Comparison of ENCODE assay signal across 1 cellular context in the genomic region with DNA sequence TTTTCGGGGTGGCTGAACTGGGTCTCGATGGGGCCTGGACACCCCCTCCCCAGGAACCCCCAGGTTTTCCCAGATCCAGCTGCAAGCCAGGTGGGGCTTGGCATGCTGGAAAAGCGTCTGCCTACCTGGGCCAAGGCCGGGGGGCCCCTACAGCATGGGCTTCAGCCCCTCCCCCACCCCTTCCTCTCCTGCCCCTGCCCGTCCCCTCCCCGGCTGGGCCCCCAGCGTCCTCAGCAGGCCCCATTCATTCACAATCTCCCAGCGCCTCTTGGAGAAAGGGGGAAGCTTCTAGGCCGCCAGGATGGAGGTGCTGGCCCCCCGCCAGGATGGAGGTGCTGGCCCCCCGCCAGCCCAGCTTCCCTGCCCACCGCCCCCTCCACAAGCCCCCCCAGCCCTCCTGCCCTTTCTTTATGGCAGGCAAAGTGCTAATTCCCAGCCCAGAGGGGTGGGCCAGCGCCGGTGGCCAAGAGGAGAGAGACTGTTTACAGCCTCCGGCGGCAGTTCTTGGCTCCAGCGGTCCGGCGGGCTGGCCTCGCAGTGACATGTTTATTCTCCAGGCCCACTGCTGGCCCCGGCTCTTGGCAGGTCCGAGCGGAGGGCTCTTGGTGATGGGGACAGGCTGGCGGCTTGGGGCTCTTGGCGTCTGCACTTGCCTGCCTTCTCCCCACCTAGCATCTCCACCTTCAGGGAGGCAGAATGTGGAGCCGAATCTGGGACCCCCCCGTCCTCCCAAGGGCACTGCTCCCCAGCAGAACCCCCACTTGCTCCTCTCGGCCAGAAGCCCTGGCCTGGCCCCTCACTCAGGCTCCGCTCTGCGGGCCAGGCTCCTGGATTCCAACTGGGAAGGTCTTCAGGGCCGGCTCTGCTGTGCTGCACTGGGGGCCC.
TF ChIP-seq lines count a peak whose summit lies in the region.

No MANE protein-coding gene starts in this region.

TF ChIP-seq in GM23338, 12 proteins besides CTCF, POLR2A, EP300 and RAD21 (continued from another document):
- TF ChIP-seq, protein P1, sequence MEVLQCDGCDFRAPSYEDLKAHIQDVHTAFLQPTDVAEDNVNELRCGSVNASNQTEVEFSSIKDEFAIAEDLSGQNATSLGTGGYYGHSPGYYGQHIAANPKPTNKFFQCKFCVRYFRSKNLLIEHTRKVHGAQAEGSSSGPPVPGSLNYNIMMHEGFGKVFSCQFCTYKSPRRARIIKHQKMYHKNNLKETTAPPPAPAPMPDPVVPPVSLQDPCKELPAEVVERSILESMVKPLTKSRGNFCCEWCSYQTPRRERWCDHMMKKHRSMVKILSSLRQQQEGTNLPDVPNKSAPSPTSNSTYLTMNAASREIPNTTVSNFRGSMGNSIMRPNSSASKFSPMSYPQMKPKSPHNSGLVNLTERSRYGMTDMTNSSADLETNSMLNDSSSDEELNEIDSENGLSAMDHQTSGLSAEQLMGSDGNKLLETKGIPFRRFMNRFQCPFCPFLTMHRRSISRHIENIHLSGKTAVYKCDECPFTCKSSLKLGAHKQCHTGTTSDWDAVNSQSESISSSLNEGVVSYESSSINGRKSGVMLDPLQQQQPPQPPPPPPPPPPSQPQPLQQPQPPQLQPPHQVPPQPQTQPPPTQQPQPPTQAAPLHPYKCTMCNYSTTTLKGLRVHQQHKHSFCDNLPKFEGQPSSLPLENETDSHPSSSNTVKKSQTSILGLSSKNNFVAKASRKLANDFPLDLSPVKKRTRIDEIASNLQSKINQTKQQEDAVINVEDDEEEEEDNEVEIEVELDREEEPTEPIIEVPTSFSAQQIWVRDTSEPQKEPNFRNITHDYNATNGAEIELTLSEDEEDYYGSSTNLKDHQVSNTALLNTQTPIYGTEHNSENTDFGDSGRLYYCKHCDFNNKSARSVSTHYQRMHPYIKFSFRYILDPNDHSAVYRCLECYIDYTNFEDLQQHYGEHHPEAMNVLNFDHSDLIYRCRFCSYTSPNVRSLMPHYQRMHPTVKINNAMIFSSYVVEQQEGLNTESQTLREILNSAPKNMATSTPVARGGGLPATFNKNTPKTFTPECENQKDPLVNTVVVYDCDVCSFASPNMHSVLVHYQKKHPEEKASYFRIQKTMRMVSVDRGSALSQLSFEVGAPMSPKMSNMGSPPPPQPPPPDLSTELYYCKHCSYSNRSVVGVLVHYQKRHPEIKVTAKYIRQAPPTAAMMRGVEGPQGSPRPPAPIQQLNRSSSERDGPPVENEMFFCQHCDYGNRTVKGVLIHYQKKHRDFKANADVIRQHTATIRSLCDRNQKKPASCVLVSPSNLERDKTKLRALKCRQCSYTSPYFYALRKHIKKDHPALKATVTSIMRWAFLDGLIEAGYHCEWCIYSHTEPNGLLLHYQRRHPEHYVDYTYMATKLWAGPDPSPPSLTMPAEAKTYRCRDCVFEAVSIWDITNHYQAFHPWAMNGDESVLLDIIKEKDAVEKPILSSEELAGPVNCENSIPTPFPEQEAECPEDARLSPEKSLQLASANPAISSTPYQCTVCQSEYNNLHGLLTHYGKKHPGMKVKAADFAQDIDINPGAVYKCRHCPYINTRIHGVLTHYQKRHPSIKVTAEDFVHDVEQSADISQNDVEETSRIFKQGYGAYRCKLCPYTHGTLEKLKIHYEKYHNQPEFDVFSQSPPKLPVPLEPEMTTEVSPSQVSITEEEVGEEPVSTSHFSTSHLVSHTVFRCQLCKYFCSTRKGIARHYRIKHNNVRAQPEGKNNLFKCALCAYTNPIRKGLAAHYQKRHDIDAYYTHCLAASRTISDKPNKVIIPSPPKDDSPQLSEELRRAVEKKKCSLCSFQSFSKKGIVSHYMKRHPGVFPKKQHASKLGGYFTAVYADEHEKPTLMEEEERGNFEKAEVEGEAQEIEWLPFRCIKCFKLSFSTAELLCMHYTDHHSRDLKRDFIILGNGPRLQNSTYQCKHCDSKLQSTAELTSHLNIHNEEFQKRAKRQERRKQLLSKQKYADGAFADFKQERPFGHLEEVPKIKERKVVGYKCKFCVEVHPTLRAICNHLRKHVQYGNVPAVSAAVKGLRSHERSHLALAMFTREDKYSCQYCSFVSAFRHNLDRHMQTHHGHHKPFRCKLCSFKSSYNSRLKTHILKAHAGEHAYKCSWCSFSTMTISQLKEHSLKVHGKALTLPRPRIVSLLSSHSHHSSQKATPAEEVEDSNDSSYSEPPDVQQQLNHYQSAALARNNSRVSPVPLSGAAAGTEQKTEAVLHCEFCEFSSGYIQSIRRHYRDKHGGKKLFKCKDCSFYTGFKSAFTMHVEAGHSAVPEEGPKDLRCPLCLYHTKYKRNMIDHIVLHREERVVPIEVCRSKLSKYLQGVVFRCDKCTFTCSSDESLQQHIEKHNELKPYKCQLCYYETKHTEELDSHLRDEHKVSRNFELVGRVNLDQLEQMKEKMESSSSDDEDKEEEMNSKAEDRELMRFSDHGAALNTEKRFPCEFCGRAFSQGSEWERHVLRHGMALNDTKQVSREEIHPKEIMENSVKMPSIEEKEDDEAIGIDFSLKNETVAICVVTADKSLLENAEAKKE (CRISPR knock-in tag; IDR thresholded peaks at IDR 0.05): no peak
- no peak for TF ChIP-seq EZH2 (IDR thresholded peaks at IDR 0.05; ENCODE audit: low read depth, unreplicated experiment)
- TF ChIP-seq ZNF331 (CRISPR knock-in tag; IDR thresholded peaks at IDR 0.05; ENCODE audit: low read depth): no peak
- no peak for TF ChIP-seq NANOG (IDR thresholded peaks at IDR 0.05; ENCODE audit: borderline replicate concordance)
